Comparison of ENCODE assay signal across 26 cellular contexts in the genomic region with DNA sequence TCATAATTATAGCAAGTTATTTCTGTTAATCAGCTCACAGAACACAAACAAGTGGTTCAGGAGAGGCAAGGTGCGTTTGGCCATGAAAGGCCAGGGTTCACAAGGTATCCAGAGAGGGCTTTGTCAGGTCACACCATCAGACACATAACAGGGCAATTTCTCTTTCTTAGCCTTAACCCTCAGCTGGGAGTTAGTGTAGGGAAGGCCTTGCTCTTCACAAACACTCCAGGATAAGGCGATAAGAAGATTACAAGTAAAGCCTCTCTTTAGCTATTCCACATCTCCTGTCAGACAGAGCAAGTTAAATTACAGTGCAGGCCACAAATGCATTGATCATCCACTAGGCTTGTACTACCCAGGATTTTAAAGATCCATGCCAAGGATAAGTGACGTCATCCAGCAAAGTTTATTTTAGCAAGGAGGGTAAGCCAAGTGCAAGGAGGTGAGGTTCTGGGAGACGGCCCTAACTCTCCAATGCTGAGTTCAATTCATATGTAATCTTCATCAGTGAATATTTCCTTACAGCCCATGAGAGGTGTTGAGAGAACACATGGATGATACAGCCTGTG.
A peak's percentile ranks its signal among the peaks of the same experiment; 100 is the strongest.
DNase-seq lines count a peak whose midpoint lies in the region; ATAC-seq and TF ChIP-seq lines count a peak whose summit lies in the region.
"Had no signal": no experiment of that assay in that cellular context is flagged by ENCODE, and none has a peak within 500 bp of the region (broad histone marks: within the 10 kb centered on the region; RNA-seq: fewer than 3 reads in every experiment).

No MANE protein-coding gene starts in this region.

- no peaks in the 10 kb centered on the region for H3K4me1 ChIP-seq in CD8-positive, alpha-beta memory T cell (ENCODE audit: insufficient read depth, low read length)
- H3K4me1 ChIP-seq: breast epithelium, Peyer's patch, SJCRH30 had no signal

- DNase-seq in EL (peak; percentile 14), WERI-Rb-1 (peak; percentile 49), fibroblast of mammary gland (ENCODE audit: low read depth) (peak; percentile 67), sciatic nerve (ENCODE audit: low spot score) (no peak), T-cell (no peak), posterior vena cava (ENCODE audit: low spot score) (no peak), GM03348 (ENCODE audit: low spot score) (no peak)
- no peak for DNase-seq in CD8-positive, alpha-beta memory T cell
- DNase-seq: activated CD4-positive, CD25-positive, alpha-beta regulatory T cell treated with anti-CD3 and anti-CD28 coated beads, Interleukin-2, amount 50 U/mL, for 72 hours; activated gamma-delta T cell treated with Interleukin-2 at 50 U/mL for 16 hours; C1 segment of cervical spinal cord; cortex of kidney; H7; head of caudate nucleus; left cardiac atrium; NCI-H1694; NCI-H2171; NCI-H510A treated with DMSO at 0.1 percent for 48 hours; Peyer's patch; posterior cingulate gyrus; stimulated activated CD4-positive, alpha-beta T cell treated with anti-CD3 and anti-CD28 coated beads, Interleukin-4, amount 100 ng/mL, for 24 hours; stimulated activated naive CD4-positive, alpha-beta T cell treated with Interleukin-2 at 50 U/mL for 16 hours; T-helper 1 cell had no signal

- H3K9me3 Mint-ChIP-seq in T-cell = peaks cover 0 to 3% (median 0%) of the 10 kb centered on the region in 3 donors
- H3K9me3 Mint-ChIP-seq in CD8-positive, alpha-beta memory T cell = no peaks in the 10 kb centered on the region

- no peaks in the 10 kb centered on the region for H3K9me3 ChIP-seq in WERI-Rb-1 (ENCODE audit: severe bottlenecking)
- H3K9me3 ChIP-seq in CD8-positive, alpha-beta memory T cell (ENCODE audit: low read length) = no peaks in the 10 kb centered on the region
- H3K9me3 ChIP-seq: breast epithelium, Peyer's patch, SJCRH30 had no signal

- no peak overlapping the region for H3K27ac Mint-ChIP-seq in T-cell
- no peak overlapping the region for H3K27ac Mint-ChIP-seq in CD8-positive, alpha-beta memory T cell

- H3K27me3 Mint-ChIP-seq in T-cell = peaks cover 0 to 17% of the 10 kb centered on the region in 2 donors
- peaks cover 0 to 2% of the 10 kb centered on the region in 2 donors for H3K27me3 Mint-ChIP-seq in CD8-positive, alpha-beta memory T cell

- H3K4me1 Mint-ChIP-seq in T-cell = peaks cover 0 to 7% (median 2%) of the 10 kb centered on the region in 3 donors
- H3K4me1 Mint-ChIP-seq in CD8-positive, alpha-beta memory T cell = peaks cover 0 to 3% (median 0%) of the 10 kb centered on the region in 3 donors

- CTCF ChIA-PET in T-cell (lab: Charles Lee) = no interaction called here
- CTCF ChIA-PET in CD8-positive, alpha-beta memory T cell (lab: Charles Lee) = interaction anchor here (1.5 kb wide), 1 partner anchor 9 kb away, joined by 3 read pairs; no protein-coding TSS in a partner anchor

- TF ChIP-seq CTCF in WERI-Rb-1 (IDR thresholded peaks at IDR 0.05; ENCODE audit: low read depth, low read length) (no peak), fibroblast of mammary gland (conservative IDR thresholded peaks at IDR 0.05; ENCODE audit: control insufficient read depth, insufficient read depth, low read depth, low read length) (no peak)

- intact Hi-C loops in sciatic nerve (cut with DNase I) = no loop called here
- intact Hi-C loops in posterior vena cava (cut with DNase I) = no loop called here

- H3K4me3 ChIP-seq in WERI-Rb-1 (ENCODE audit: low read depth, low read length) = no peak overlapping the region
- H3K4me3 ChIP-seq in fibroblast of mammary gland (ENCODE audit: control insufficient read depth, low read depth, low read length) = no peak overlapping the region
- H3K4me3 ChIP-seq in CD8-positive, alpha-beta memory T cell (ENCODE audit: low read length) = no peak overlapping the region
- H3K4me3 ChIP-seq: breast epithelium, Peyer's patch, SJCRH30 had no signal

- no peaks in the 10 kb centered on the region for H3K36me3 Mint-ChIP-seq in T-cell
- H3K36me3 Mint-ChIP-seq in CD8-positive, alpha-beta memory T cell = peaks cover 0 to 4% (median 3%) of the 10 kb centered on the region in 3 donors

- no peaks in the 10 kb centered on the region for H3K27me3 ChIP-seq in WERI-Rb-1 (ENCODE audit: insufficient read depth, low read depth, severe bottlenecking)
- H3K27me3 ChIP-seq in CD8-positive, alpha-beta memory T cell (ENCODE audit: insufficient read depth, low read length, poor library complexity, severe bottlenecking) = no peaks in the 10 kb centered on the region
- H3K27me3 ChIP-seq: breast epithelium, Peyer's patch, SJCRH30 had no signal

- H3K4me3 Mint-ChIP-seq in T-cell = no peak overlapping the region
- no peak overlapping the region for H3K4me3 Mint-ChIP-seq in CD8-positive, alpha-beta memory T cell

- ATAC-seq in sciatic nerve = peak; percentile 21
- ATAC-seq in T-cell (replicated peaks in 1 of 4) = no peak

- no peaks in the 10 kb centered on the region for H3K36me3 ChIP-seq in WERI-Rb-1
- no peaks in the 10 kb centered on the region for H3K36me3 ChIP-seq in CD8-positive, alpha-beta memory T cell (ENCODE audit: insufficient read depth, low read length)
- H3K36me3 ChIP-seq: breast epithelium, Peyer's patch, SJCRH30 had no signal

- POLR2A ChIA-PET in T-cell (lab: Charles Lee) = no interaction called here
- POLR2A ChIA-PET in CD8-positive, alpha-beta memory T cell (lab: Charles Lee) = no interaction called here

- no peak overlapping the region for H3K27ac ChIP-seq in WERI-Rb-1
- no peak overlapping the region for H3K27ac ChIP-seq in CD8-positive, alpha-beta memory T cell (ENCODE audit: low read depth, low read length)
- H3K27ac ChIP-seq: KMS-11, Peyer's patch, SJCRH30 had no signal

Comparison
In these comparisons a context has a peak if more than half of its experiments do, and no peak if none do; other contexts are left out.
1. DNase-seq: peak in EL (single experiment), WERI-Rb-1 (single experiment) and fibroblast of mammary gland (single experiment); none in sciatic nerve (single experiment), T-cell (0 of 34), CD8-positive, alpha-beta memory T cell (0 of 5), posterior vena cava (single experiment) and GM03348 (single experiment).